In genomic region chr16:57385083-57385482, GRCh38 we compare ENCODE assay signal across 22 cellular contexts. TPM values are rescaled to one million over a fixed set of nuclear protein-coding genes. Genes with fewer than 3 reads are reported as not detected.
"Had no signal": no experiment of that assay in that cellular context is flagged by ENCODE, and none has a peak within 500 bp of the region (broad histone marks: within the 10 kb centered on the region; RNA-seq: fewer than 3 reads in every experiment).

No MANE protein-coding gene starts in this region.

- H3K4me1 ChIP-seq: psoas muscle had no signal

- H3K4me3 Mint-ChIP-seq: endodermal cell, type B pancreatic cell had no signal

- H3K4me1 Mint-ChIP-seq: endodermal cell had no signal

- H3K36me3 Mint-ChIP-seq: type B pancreatic cell had no signal

- H3K27me3 ChIP-seq: colonic mucosa, hepatocyte, right lobe of liver had no signal

- H3K27ac ChIP-seq: neutrophil, psoas muscle, right lobe of liver had no signal

- H3K79me2 ChIP-seq: hepatocyte had no signal

- H3K27ac Mint-ChIP-seq: endodermal cell, type B pancreatic cell had no signal

- H3K9me3 ChIP-seq: colonic mucosa, mucosa of descending colon, neutrophil, psoas muscle, right lobe of liver had no signal

- H3K9me3 Mint-ChIP-seq: endodermal cell, type B pancreatic cell had no signal

- H3K4me2 ChIP-seq: hepatocyte had no signal

- DNase-seq: effector CD4-positive, alpha-beta T cell; endodermal cell; erythroblast; foreskin melanocyte; head of caudate nucleus; psoas muscle; retina; right lobe of liver; stimulated activated CD4-positive, alpha-beta T cell treated with anti-CD3 and anti-CD28 coated beads, Interleukin-2, amount 100 ng/mL, for 24 hours; stimulated activated CD4-positive, alpha-beta T cell treated with anti-CD3 and anti-CD28 coated beads, Interleukin-4, amount 100 ng/mL, for 4 hours; stimulated activated naive CD4-positive, alpha-beta T cell treated with Interleukin-2 at 50 U/mL for 16 hours had no signal

- H3K4me3 ChIP-seq: colonic mucosa, hepatocyte, mucosa of descending colon, psoas muscle, right lobe of liver had no signal

- H3K36me3 ChIP-seq: colonic mucosa, neutrophil had no signal

- ATAC-seq: psoas muscle had no signal

- H2AFZ ChIP-seq: hepatocyte had no signal

RNA-seq across cellular contexts. Expression of gene CX3CL1, which starts 12.8 kb away (rescaled TPM):
- total RNA-seq: osteoblast had no signal

RNA-seq across cellular contexts. Expression of gene CCL17, which starts 19.5 kb away (rescaled TPM):
- total RNA-seq: cerebellum, colonic mucosa, dermis microvascular lymphatic vessel endothelial cell, endodermal cell, endothelial cell of umbilical vein, hepatocyte, kidney epithelial cell, mucosa of descending colon, osteoblast, psoas muscle, right lobe of liver had no signal
- polyA plus RNA-seq: endothelial cell of umbilical vein, hepatocyte, neural cell had no signal

RNA-seq across cellular contexts. Expression of gene CCL22, which starts 26.5 kb away (rescaled TPM):
- total RNA-seq: cerebellum, dermis microvascular lymphatic vessel endothelial cell, endodermal cell, endothelial cell of umbilical vein, kidney epithelial cell, osteoblast had no signal
- polyA plus RNA-seq: endothelial cell of umbilical vein, hepatocyte, neural cell had no signal
